ENCODE assay signal across 1 cellular context in genomic region chr12:108241961-108242360, GRCh38.
TF ChIP-seq lines count a peak whose summit lies in the region.

No MANE protein-coding gene starts in this region.

TF ChIP-seq in GM23338, 12 proteins besides CTCF, POLR2A, EP300 and RAD21 (continued from another document):
- TF ChIP-seq, protein P1, sequence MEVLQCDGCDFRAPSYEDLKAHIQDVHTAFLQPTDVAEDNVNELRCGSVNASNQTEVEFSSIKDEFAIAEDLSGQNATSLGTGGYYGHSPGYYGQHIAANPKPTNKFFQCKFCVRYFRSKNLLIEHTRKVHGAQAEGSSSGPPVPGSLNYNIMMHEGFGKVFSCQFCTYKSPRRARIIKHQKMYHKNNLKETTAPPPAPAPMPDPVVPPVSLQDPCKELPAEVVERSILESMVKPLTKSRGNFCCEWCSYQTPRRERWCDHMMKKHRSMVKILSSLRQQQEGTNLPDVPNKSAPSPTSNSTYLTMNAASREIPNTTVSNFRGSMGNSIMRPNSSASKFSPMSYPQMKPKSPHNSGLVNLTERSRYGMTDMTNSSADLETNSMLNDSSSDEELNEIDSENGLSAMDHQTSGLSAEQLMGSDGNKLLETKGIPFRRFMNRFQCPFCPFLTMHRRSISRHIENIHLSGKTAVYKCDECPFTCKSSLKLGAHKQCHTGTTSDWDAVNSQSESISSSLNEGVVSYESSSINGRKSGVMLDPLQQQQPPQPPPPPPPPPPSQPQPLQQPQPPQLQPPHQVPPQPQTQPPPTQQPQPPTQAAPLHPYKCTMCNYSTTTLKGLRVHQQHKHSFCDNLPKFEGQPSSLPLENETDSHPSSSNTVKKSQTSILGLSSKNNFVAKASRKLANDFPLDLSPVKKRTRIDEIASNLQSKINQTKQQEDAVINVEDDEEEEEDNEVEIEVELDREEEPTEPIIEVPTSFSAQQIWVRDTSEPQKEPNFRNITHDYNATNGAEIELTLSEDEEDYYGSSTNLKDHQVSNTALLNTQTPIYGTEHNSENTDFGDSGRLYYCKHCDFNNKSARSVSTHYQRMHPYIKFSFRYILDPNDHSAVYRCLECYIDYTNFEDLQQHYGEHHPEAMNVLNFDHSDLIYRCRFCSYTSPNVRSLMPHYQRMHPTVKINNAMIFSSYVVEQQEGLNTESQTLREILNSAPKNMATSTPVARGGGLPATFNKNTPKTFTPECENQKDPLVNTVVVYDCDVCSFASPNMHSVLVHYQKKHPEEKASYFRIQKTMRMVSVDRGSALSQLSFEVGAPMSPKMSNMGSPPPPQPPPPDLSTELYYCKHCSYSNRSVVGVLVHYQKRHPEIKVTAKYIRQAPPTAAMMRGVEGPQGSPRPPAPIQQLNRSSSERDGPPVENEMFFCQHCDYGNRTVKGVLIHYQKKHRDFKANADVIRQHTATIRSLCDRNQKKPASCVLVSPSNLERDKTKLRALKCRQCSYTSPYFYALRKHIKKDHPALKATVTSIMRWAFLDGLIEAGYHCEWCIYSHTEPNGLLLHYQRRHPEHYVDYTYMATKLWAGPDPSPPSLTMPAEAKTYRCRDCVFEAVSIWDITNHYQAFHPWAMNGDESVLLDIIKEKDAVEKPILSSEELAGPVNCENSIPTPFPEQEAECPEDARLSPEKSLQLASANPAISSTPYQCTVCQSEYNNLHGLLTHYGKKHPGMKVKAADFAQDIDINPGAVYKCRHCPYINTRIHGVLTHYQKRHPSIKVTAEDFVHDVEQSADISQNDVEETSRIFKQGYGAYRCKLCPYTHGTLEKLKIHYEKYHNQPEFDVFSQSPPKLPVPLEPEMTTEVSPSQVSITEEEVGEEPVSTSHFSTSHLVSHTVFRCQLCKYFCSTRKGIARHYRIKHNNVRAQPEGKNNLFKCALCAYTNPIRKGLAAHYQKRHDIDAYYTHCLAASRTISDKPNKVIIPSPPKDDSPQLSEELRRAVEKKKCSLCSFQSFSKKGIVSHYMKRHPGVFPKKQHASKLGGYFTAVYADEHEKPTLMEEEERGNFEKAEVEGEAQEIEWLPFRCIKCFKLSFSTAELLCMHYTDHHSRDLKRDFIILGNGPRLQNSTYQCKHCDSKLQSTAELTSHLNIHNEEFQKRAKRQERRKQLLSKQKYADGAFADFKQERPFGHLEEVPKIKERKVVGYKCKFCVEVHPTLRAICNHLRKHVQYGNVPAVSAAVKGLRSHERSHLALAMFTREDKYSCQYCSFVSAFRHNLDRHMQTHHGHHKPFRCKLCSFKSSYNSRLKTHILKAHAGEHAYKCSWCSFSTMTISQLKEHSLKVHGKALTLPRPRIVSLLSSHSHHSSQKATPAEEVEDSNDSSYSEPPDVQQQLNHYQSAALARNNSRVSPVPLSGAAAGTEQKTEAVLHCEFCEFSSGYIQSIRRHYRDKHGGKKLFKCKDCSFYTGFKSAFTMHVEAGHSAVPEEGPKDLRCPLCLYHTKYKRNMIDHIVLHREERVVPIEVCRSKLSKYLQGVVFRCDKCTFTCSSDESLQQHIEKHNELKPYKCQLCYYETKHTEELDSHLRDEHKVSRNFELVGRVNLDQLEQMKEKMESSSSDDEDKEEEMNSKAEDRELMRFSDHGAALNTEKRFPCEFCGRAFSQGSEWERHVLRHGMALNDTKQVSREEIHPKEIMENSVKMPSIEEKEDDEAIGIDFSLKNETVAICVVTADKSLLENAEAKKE (CRISPR knock-in tag; IDR thresholded peaks at IDR 0.05) = no peak
- TF ChIP-seq POLR2AphosphoS5 (IDR thresholded peaks at IDR 0.05; ENCODE audit: low read depth) (no peak), ZNF114 (CRISPR knock-in tag; IDR thresholded peaks at IDR 0.05) (no peak), JUNB (IDR thresholded peaks at IDR 0.05; ENCODE audit: unreplicated experiment) (no peak), CREB1 (CRISPR knock-in tag; IDR thresholded peaks at IDR 0.05; ENCODE audit: low read depth) (no peak), NANOG (IDR thresholded peaks at IDR 0.05; ENCODE audit: borderline replicate concordance) (no peak), EZH2phosphoT487 (IDR thresholded peaks at IDR 0.05; ENCODE audit: unreplicated experiment) (no peak)
- TF ChIP-seq, protein P2, sequence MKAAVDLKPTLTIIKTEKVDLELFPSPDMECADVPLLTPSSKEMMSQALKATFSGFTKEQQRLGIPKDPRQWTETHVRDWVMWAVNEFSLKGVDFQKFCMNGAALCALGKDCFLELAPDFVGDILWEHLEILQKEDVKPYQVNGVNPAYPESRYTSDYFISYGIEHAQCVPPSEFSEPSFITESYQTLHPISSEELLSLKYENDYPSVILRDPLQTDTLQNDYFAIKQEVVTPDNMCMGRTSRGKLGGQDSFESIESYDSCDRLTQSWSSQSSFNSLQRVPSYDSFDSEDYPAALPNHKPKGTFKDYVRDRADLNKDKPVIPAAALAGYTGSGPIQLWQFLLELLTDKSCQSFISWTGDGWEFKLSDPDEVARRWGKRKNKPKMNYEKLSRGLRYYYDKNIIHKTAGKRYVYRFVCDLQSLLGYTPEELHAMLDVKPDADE (IDR thresholded peaks at IDR 0.05) = no peak
